In genomic region chr9:127393680-127394079, GRCh38 we compare ENCODE assay signal across 20 cellular contexts. TPM values are rescaled to one million over a fixed set of nuclear protein-coding genes. Genes with fewer than 3 reads are reported as not detected.
DNase-seq lines count a peak whose midpoint lies in the region; ATAC-seq and TF ChIP-seq lines count a peak whose summit lies in the region.
"Had no signal": no experiment of that assay in that cellular context is flagged by ENCODE, and none has a peak within 500 bp of the region (broad histone marks: within the 10 kb centered on the region; RNA-seq: fewer than 3 reads in every experiment).

No MANE protein-coding gene starts in this region.

- no peaks in the 10 kb centered on the region for H3K9me2 ChIP-seq in Loucy (replicated peaks; ENCODE audit: low read depth, low read length)

- H3F3A ChIP-seq in Loucy (ENCODE audit: low read depth): 0 out of 2 replicates have a peak, but pooled peaks cover 2% of the 10 kb centered on the region

- H3K4me1 Mint-ChIP-seq in chondrocyte (ENCODE audit: low read depth) (peaks cover 21% of the 10 kb centered on the region), immature natural killer cell (peaks cover 16 to 23% of the 10 kb centered on the region in 2 donors)
- peaks cover 40% of the 10 kb centered on the region for H3K4me1 Mint-ChIP-seq in T-helper 2 cell treated with Interferon-gamma antibody and Interleukin-4, amounts not matched to agents 5 μg/mL and 100 μg/mL, for 36 hours (ENCODE audit: low read depth)

- peak; percentile 42 for TF ChIP-seq CTCF in AG10803 (conservative IDR thresholded peaks at IDR 0.05; ENCODE audit: low read length)
- TF ChIP-seq CTCF in Loucy (conservative IDR thresholded peaks at IDR 0.05; ENCODE audit: low read length): peak; percentile 20; the same call in 1 of the 2 replicates
- TF ChIP-seq CTCF in chondrocyte (IDR thresholded peaks at IDR 0.05): peak; percentile 61

- ATAC-seq in HG03442 (IDR thresholded peaks at IDR 0.05; ENCODE audit: unreplicated experiment): no peak
- ATAC-seq: activated CD4-positive, CD25-positive, alpha-beta regulatory T cell treated with anti-CD3 and anti-CD28 coated beads, Interleukin-2, amount 50 U/mL, for 24 hours; activated naive CD8-positive, alpha-beta T cell treated with anti-CD3 and anti-CD28 coated beads, Interleukin-2, amount 50 U/mL, for 24 hours; activated T-helper 17 cell treated with anti-CD3 and anti-CD28 coated beads, Interleukin-2, amount 50 U/mL, for 72 hours; sciatic nerve; T-helper 17 cell had no signal

- H3K9me3 Mint-ChIP-seq in chondrocyte (ENCODE audit: low read depth) (no peaks in the 10 kb centered on the region), immature natural killer cell (no peaks in the 10 kb centered on the region)
- no peaks in the 10 kb centered on the region for H3K9me3 Mint-ChIP-seq in T-helper 2 cell treated with Interferon-gamma antibody and Interleukin-4, amounts not matched to agents 5 μg/mL and 100 μg/mL, for 36 hours
- H3K9me3 Mint-ChIP-seq: activated naive CD8-positive, alpha-beta T cell treated with anti-CD3 and anti-CD28 coated beads, Interleukin-2, amount 50 U/mL, for 24 hours; activated T-helper 17 cell treated with anti-CD3 and anti-CD28 coated beads, Interleukin-2, amount 50 U/mL, for 72 hours had no signal

- no peak overlapping the region for H2AFZ ChIP-seq in Loucy (ENCODE audit: low read length)

- H3K36me3 Mint-ChIP-seq in chondrocyte (ENCODE audit: low read depth): peaks cover 1% of the 10 kb centered on the region
- H3K36me3 Mint-ChIP-seq in immature natural killer cell: no peaks in the 10 kb centered on the region
- peaks cover 2% of the 10 kb centered on the region for H3K36me3 Mint-ChIP-seq in T-helper 2 cell treated with Interferon-gamma antibody and Interleukin-4, amounts not matched to agents 5 μg/mL and 100 μg/mL, for 36 hours (ENCODE audit: low read depth)

- no peak overlapping the region for H3K4me2 ChIP-seq in Loucy (ENCODE audit: low read depth, low read length, poor library complexity, severe bottlenecking)

- no peaks in the 10 kb centered on the region for H3K36me3 ChIP-seq in Loucy (ENCODE audit: insufficient read depth, low read length)

- H3K9me3 ChIP-seq in Loucy (ENCODE audit: insufficient read depth, low read depth, low read length): no peaks in the 10 kb centered on the region
- H3K9me3 ChIP-seq: left ventricle myocardium inferior had no signal

- peaks cover 5% of the 10 kb centered on the region for H3K4me1 ChIP-seq in Loucy (ENCODE audit: insufficient read depth, low read length, poor library complexity, severe bottlenecking)

- H3K4me3 Mint-ChIP-seq in chondrocyte (ENCODE audit: unreplicated experiment): no peak overlapping the region
- H3K4me3 Mint-ChIP-seq in immature natural killer cell: no peak overlapping the region
- H3K4me3 Mint-ChIP-seq in T-helper 2 cell treated with Interferon-gamma antibody and Interleukin-4, amounts not matched to agents 5 μg/mL and 100 μg/mL, for 36 hours: no peak overlapping the region
- H3K4me3 Mint-ChIP-seq: activated naive CD8-positive, alpha-beta T cell treated with anti-CD3 and anti-CD28 coated beads, Interleukin-2, amount 50 U/mL, for 24 hours; activated T-helper 17 cell treated with anti-CD3 and anti-CD28 coated beads, Interleukin-2, amount 50 U/mL, for 72 hours; T-helper 17 cell had no signal

- H3K27me3 Mint-ChIP-seq in chondrocyte (ENCODE audit: low read depth) (no peaks in the 10 kb centered on the region), immature natural killer cell (ENCODE audit: low read depth in 3 of 3) (peaks cover 7 to 15% (median 12%) of the 10 kb centered on the region in 3 donors)
- peaks cover 44% of the 10 kb centered on the region for H3K27me3 Mint-ChIP-seq in T-helper 2 cell treated with Interferon-gamma antibody and Interleukin-4, amounts not matched to agents 5 μg/mL and 100 μg/mL, for 36 hours (ENCODE audit: low read depth)

- H4K20me1 ChIP-seq in Loucy (ENCODE audit: insufficient read depth, low read length, poor library complexity, severe bottlenecking): peaks cover 7% of the 10 kb centered on the region

- H3K4me3 ChIP-seq in AG10803 (ENCODE audit: low read length) (no peak overlapping the region), Loucy (ENCODE audit: low read length, poor library complexity, severe bottlenecking) (no peak overlapping the region)
- H3K4me3 ChIP-seq: left ventricle myocardium inferior had no signal

- H3K79me2 ChIP-seq in Loucy (ENCODE audit: insufficient read depth, low read length): no peaks in the 10 kb centered on the region

- no peak overlapping the region for H3K27ac Mint-ChIP-seq in chondrocyte (ENCODE audit: unreplicated experiment)
- H3K27ac Mint-ChIP-seq in immature natural killer cell: no peak overlapping the region
- no peak overlapping the region for H3K27ac Mint-ChIP-seq in T-helper 2 cell treated with Interferon-gamma antibody and Interleukin-4, amounts not matched to agents 5 μg/mL and 100 μg/mL, for 36 hours
- H3K27ac Mint-ChIP-seq: activated naive CD8-positive, alpha-beta T cell treated with anti-CD3 and anti-CD28 coated beads, Interleukin-2, amount 50 U/mL, for 24 hours; activated T-helper 17 cell treated with anti-CD3 and anti-CD28 coated beads, Interleukin-2, amount 50 U/mL, for 72 hours; T-helper 17 cell had no signal

- H3K9ac ChIP-seq in Loucy (ENCODE audit: low read depth, low read length, poor library complexity, severe bottlenecking): no peak overlapping the region

- peaks cover 86% of the 10 kb centered on the region for H3K27me3 ChIP-seq in Loucy (ENCODE audit: insufficient read depth, low read length, poor library complexity, severe bottlenecking)

- DNase-seq in AG10803 (ENCODE audit: low read depth) (peak; percentile 24), chondrocyte (ENCODE audit: low spot score) (no peak), iris pigment epithelial cell (ENCODE audit: low read depth) (peak; percentile 49), immature natural killer cell (no peak), NCI-H524 treated with DMSO at 0.1 percent for 48 hours (lab: John Stamatoyannopoulos, UW) (no peak)
- DNase-seq in T-helper 2 cell treated with Interferon-gamma antibody and Interleukin-4, amounts not matched to agents 5 μg/mL and 100 μg/mL, for 36 hours (ENCODE audit: low spot score): no peak
- DNase-seq: ACHN; activated naive CD8-positive, alpha-beta T cell treated with anti-CD3 and anti-CD28 coated beads, Interleukin-2, amount 50 U/mL, for 24 hours; cortex of kidney; EL; left ventricle myocardium inferior; NCI-H2081; NCI-H524; SIG-M5; T-helper 17 cell had no signal

RNA-seq across cellular contexts. Expression of gene SLC2A8, which starts 3.3 kb away (rescaled TPM):
- 14.1 to 16.4 TPM (median 15.3 TPM) in 3 replicates for total RNA-seq in chondrocyte
- polyA plus RNA-seq in immature natural killer cell: 10 to 100 TPM; 11.2 to 14.5 (median 12.7) TPM

RNA-seq across cellular contexts. Expression of gene ZNF79, which starts 30.5 kb away (rescaled TPM):
- 7.9 to 9.0 TPM (median 8.3 TPM) in 3 replicates for total RNA-seq in chondrocyte
- polyA plus RNA-seq in immature natural killer cell: 10 to 100 TPM in 1 of 3 donors, 1 to 10 TPM in 2; 4.0 to 10.9 (median 5.1) TPM

RNA-seq across cellular contexts. Expression of gene RPL12, which starts 57.5 kb away (rescaled TPM):
- 834 to 848 TPM (median 848 TPM) in 3 replicates for total RNA-seq in chondrocyte
- 100 to 1,000 TPM; 517 to 724 (median 686) TPM for polyA plus RNA-seq in immature natural killer cell

RNA-seq across cellular contexts. Expression of gene LRSAM1, which starts 57.6 kb away (rescaled TPM):
- 25.6 to 29.3 TPM (median 27.5 TPM) in 3 replicates for total RNA-seq in chondrocyte
- 1 to 10 TPM; 2.7 to 6.4 (median 4.4) TPM for polyA plus RNA-seq in immature natural killer cell

Comparison
In these comparisons a context has a peak if more than half of its experiments do, and no peak if none do; other contexts are left out.
1. DNase-seq: peak in AG10803 (single experiment) and iris pigment epithelial cell (single experiment); none in chondrocyte (single experiment), immature natural killer cell (0 of 3), T-helper 2 cell treated with Interferon-gamma antibody and Interleukin-4, amounts not matched to agents 5 μg/mL and 100 μg/mL, for 36 hours (single experiment) and NCI-H524 treated with DMSO at 0.1 percent for 48 hours (single experiment).
2. Peak in every context shown above with its lines, with median percentiles within 50 percentile points of each other: CTCF ChIP-seq.